In genomic region chr3:170201527-170201926, GRCh38 we compare ENCODE assay signal across 33 cellular contexts.
"Had no signal": no experiment of that assay in that cellular context is flagged by ENCODE, and none has a peak within 500 bp of the region (broad histone marks: within the 10 kb centered on the region; RNA-seq: fewer than 3 reads in every experiment).

No MANE protein-coding gene starts in this region.

- H3K27ac ChIP-seq: adrenal gland, ascending aorta, body of pancreas, brain microvascular endothelial cell, breast epithelium, cardiac muscle cell had no signal

- FAIRE-seq: astrocyte, bronchial epithelial cell had no signal

- H3K4me3 ChIP-seq: adrenal gland, ascending aorta, body of pancreas, breast epithelium, cardiac muscle cell had no signal

- ATAC-seq: activated naive CD4-positive, alpha-beta T cell treated with anti-CD3 and anti-CD28 coated beads, Interleukin-2, amount 50 U/mL, for 72 hours; activated naive CD8-positive, alpha-beta T cell treated with anti-CD3 and anti-CD28 coated beads, Interleukin-2, amount 50 U/mL, for 24 hours; activated T-cell treated with anti-CD3 and anti-CD28 coated beads, Interleukin-2, amount 50 U/mL, for 4 hours; activated T-cell treated with anti-CD3 and anti-CD28 coated beads, Interleukin-2, amount 50 U/mL, for 72 hours; activated T-helper 17 cell treated with anti-CD3 and anti-CD28 coated beads, Interleukin-2, amount 50 U/mL, for 72 hours; body of pancreas had no signal

- H3K4me1 ChIP-seq: adrenal gland, ascending aorta, body of pancreas, breast epithelium had no signal

- H3K36me3 ChIP-seq: adrenal gland, ascending aorta, brain microvascular endothelial cell, breast epithelium, cardiac muscle cell had no signal

- H3K27me3 ChIP-seq: adrenal gland, ascending aorta, body of pancreas, brain microvascular endothelial cell, breast epithelium, cardiac muscle cell had no signal

- DNase-seq: activated effector memory CD4-positive, alpha-beta T cell treated with anti-CD3 and anti-CD28 coated beads, Interleukin-2, amount 50 U/mL, for 16 hours; activated effector memory CD4-positive, alpha-beta T cell treated with Interleukin-2 at 50 U/mL for 16 hours; activated gamma-delta T cell; activated gamma-delta T cell treated with Interleukin-2 at 50 U/mL for 16 hours; activated naive CD4-positive, alpha-beta T cell; activated naive CD4-positive, alpha-beta T cell treated with anti-CD3 and anti-CD28 coated beads for 36 hours; activated naive CD4-positive, alpha-beta T cell treated with anti-CD3 and anti-CD28 coated beads, Interleukin-2, amount 10 ng/mL, durations not matched to agents 7 days and 5 days; activated naive CD4-positive, alpha-beta T cell treated with anti-CD3 and anti-CD28 coated beads, Interleukin-2, amount 50 U/mL, for 16 hours; activated naive CD4-positive, alpha-beta T cell treated with Interleukin-2 at 50 U/mL for 16 hours; activated naive CD8-positive, alpha-beta T cell treated with anti-CD3 and anti-CD28 coated beads for 36 hours; activated naive CD8-positive, alpha-beta T cell treated with anti-CD3 and anti-CD28 coated beads, Interleukin-2, amount 10 ng/mL, durations not matched to agents 7 days and 5 days; activated naive CD8-positive, alpha-beta T cell treated with anti-CD3 and anti-CD28 coated beads, Interleukin-2, amount 50 U/mL, for 24 hours; activated T-cell treated with anti-CD3 and anti-CD28 coated beads, Interleukin-2, amount 50 U/mL, for 24 hours; activated T-cell treated with anti-CD3 and anti-CD28 coated beads, Interleukin-2, amount 50 U/mL, for 4 hours; activated T-cell treated with anti-CD3 and anti-CD28 coated beads, Interleukin-2, amount 50 U/mL, for 48 hours; activated T-cell treated with anti-CD3 and anti-CD28 coated beads, Interleukin-2, amount 50 U/mL, for 72 hours; adrenal gland; amniotic stem cell; amygdala; anterior cingulate cortex; aorta; body of pancreas; brain microvascular endothelial cell; caudate nucleus; central memory CD4-positive, alpha-beta T cell; cerebellar nuclear complex had no signal

- H3K9me3 ChIP-seq: adrenal gland, ascending aorta, body of pancreas, breast epithelium had no signal
